8 cellular contexts compared by ENCODE assay signal in the genomic region with DNA sequence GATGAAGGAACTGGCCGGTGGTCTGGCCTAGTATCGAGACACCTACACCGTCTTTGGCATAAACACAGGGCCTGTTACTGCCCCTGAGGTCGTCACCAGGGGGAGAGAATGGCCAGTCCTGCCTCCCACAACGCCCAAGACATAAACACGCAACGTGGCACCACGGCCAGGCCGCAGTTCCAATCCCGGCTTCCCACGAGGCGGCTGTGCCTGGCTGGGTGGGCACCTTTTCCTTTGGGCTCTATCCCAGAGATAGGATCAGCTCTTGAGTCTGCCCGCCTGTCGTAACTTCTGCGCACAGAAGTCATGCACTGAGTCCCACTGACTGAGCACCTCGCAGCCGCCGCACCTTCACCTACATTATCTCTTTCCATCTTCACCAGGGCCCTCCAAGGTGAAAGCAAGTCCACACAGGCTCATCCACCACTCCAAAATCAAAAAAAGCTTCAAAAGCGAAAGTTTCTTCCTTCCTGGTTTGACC. TPM values are rescaled to one million over a fixed set of nuclear protein-coding genes. Genes with fewer than 3 reads are reported as not detected.
A peak's percentile ranks its signal among the peaks of the same experiment; 100 is the strongest.
DNase-seq lines count a peak whose midpoint lies in the region; ATAC-seq lines count a peak whose summit lies in the region.

No MANE protein-coding gene starts in this region.

- H3K27ac ChIP-seq in SJCRH30: peak overlapping the region; percentile 15; the same call in 1 of the 2 replicates

- intact Hi-C loops in posterior vena cava (cut with DNase I): no loop called here

- peak overlapping the region; percentile 91 for H3K4me3 ChIP-seq in SJCRH30

- peaks cover 10% of the 10 kb centered on the region for H3K4me1 ChIP-seq in SJCRH30

- DNase-seq in EH (ENCODE audit: low read depth): peak; percentile 42
- no peak for DNase-seq in SJCRH30
- peak; percentile 25 for DNase-seq in fibroblast of gingiva (ENCODE audit: low read depth)
- peak; percentile 80 for DNase-seq in posterior vena cava (ENCODE audit: low spot score)
- no peak for DNase-seq in retina
- no peak for DNase-seq in NCI-H510A (lab: John Stamatoyannopoulos, UW)

- H3K9me3 ChIP-seq in SJCRH30 (replicated peaks): no peaks in the 10 kb centered on the region

- no peaks in the 10 kb centered on the region for H3K27me3 ChIP-seq in SJCRH30

- H3K36me3 ChIP-seq in SJCRH30: peaks cover 8% of the 10 kb centered on the region; the same call in 1 of the 2 replicates

- ATAC-seq in GM19351 (IDR thresholded peaks at IDR 0.05; ENCODE audit: unreplicated experiment) (no peak), GM18861 (IDR thresholded peaks at IDR 0.05; ENCODE audit: unreplicated experiment) (no peak)

RNA-seq across cellular contexts. Expression of a gene that starts 1.1 kb away (rescaled TPM):
- 14.8 and 18.5 TPM in 2 replicates for total RNA-seq in SJCRH30 (2014; rRNA removed; shearing (Covaris generic))
- 10 to 100 TPM; 18.8 to 25.3 TPM for total RNA-seq in posterior vena cava

RNA-seq across cellular contexts. Expression of a gene that starts 52.3 kb away (rescaled TPM):
- 0.04 TPM in 1 of 2 replicates, not detected in the other for total RNA-seq in SJCRH30 (2014; rRNA removed; shearing (Covaris generic))
- total RNA-seq in posterior vena cava: 1 to 10 TPM in 1 of 2 donors, under 1 TPM in 1; 0.83 to 4.5 TPM

Comparison
In these comparisons a context has a peak if more than half of its experiments do, and no peak if none do; other contexts are left out.
1. DNase-seq: peak in EH (single experiment), fibroblast of gingiva (single experiment) and posterior vena cava (single experiment); none in SJCRH30 (0 of 2), retina (single experiment) and NCI-H510A (single experiment).